8 cellular contexts compared by ENCODE assay signal in the genomic region with DNA sequence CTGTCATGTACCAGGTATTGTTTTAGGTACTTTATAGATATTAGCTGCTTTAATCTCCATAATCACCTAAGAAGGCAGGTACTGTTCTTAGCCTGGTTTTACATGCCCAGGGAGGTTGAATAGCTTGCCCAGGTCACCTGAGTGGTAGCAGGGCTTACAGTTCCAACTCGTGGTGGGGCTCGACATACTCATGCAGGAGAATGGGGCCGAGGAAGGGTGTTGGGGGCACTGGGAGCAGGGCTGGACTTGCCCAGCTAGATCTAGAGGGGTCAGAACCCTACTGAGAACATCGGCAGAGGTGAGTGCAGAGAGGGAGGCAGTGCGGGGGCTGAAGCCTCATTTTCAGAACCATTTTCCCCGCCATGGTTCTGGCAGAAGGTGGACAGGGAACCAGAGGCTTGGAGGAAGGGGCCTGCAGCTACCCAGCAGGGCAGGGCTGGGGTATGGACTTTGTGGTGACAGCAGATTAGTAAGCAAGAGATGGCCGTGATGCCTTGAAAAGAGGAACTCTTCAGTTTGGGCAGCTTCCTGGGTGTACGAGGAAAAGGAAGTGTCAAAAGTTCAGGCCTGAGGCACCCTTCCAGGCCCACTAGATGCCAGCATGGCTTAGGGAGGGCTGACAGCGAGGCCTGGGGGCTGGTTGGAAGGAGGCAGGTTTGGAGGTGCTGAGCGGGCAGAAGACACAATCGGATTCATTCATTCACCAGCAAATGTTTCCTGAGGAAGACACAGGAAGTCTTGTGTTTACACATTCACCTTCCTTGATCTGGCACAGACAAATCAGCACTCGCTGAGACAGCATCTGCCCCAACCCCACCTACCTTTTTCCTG. TPM values are rescaled to one million over a fixed set of nuclear protein-coding genes. Genes with fewer than 3 reads are reported as not detected.
A peak's percentile ranks its signal among the peaks of the same experiment; 100 is the strongest.
DNase-seq lines count a peak whose midpoint lies in the region; ATAC-seq and TF ChIP-seq lines count a peak whose summit lies in the region.

No MANE protein-coding gene starts in this region.

- H3K27ac ChIP-seq in DOHH2 (ENCODE audit: low read depth, low read length) (no peak overlapping the region), OCI-LY3 (ENCODE audit: low read length) (no peak overlapping the region), coronary artery (peak overlapping the region; percentile 81 to 90), neural progenitor cell (no peak overlapping the region)

- peaks cover 12% of the 10 kb centered on the region for H3K4me1 ChIP-seq in DOHH2 (ENCODE audit: control insufficient read depth, low read length)
- peaks cover 6% of the 10 kb centered on the region for H3K4me1 ChIP-seq in OCI-LY3 (ENCODE audit: low read length)
- no peaks in the 10 kb centered on the region for H3K4me1 ChIP-seq in neural progenitor cell

- DNase-seq in coronary artery (ENCODE audit: low spot score) (peak; percentile 71), neural progenitor cell (ENCODE audit: low spot score) (no peak), NCI-H1694 treated with DMSO at 0.1 percent for 48 hours (lab: John Stamatoyannopoulos, UW) (no peak), NCI-H2029 (lab: John Stamatoyannopoulos, UW) (no peak)

- no peaks in the 10 kb centered on the region for H3K27me3 Mint-ChIP-seq in neural progenitor cell (ENCODE audit: insufficient read depth, low read depth)

- H3K36me3 ChIP-seq in DOHH2 (ENCODE audit: control insufficient read depth, low read length) (no peaks in the 10 kb centered on the region), OCI-LY3 (replicated peaks; ENCODE audit: low read depth, low read length) (no peaks in the 10 kb centered on the region), neural progenitor cell (no peaks in the 10 kb centered on the region)

- no peaks in the 10 kb centered on the region for H3K9me2 ChIP-seq in DOHH2 (replicated peaks; ENCODE audit: control insufficient read depth, low read length)

- H2AFZ ChIP-seq in OCI-LY3 (ENCODE audit: low read depth, low read length) (peak overlapping the region; percentile 83), neural progenitor cell (replicated peaks) (no peak overlapping the region)

- no peaks in the 10 kb centered on the region for H3K36me3 Mint-ChIP-seq in neural progenitor cell

- H3K4me2 ChIP-seq in DOHH2 (ENCODE audit: low read length) (peak overlapping the region; percentile 11), OCI-LY3 (ENCODE audit: low read length) (no peak overlapping the region), neural progenitor cell (no peak overlapping the region)

- H3F3A ChIP-seq in DOHH2 (ENCODE audit: control insufficient read depth, insufficient read depth) (no peaks in the 10 kb centered on the region), neural progenitor cell (ENCODE audit: low read depth) (no peaks in the 10 kb centered on the region)

- H3K9ac ChIP-seq in OCI-LY3 (ENCODE audit: low read length) = no peak overlapping the region
- no peak overlapping the region for H3K9ac ChIP-seq in neural progenitor cell

- no peak for TF ChIP-seq CTCF in DOHH2 (IDR thresholded peaks at IDR 0.05; ENCODE audit: low read depth, low read length, poor library complexity, severe bottlenecking)
- no peak for TF ChIP-seq CTCF in OCI-LY3 (IDR thresholded peaks at IDR 0.05; ENCODE audit: low read depth, low read length)
- TF ChIP-seq CTCF in coronary artery (IDR thresholded peaks at IDR 0.05) = no peak
- no peak for TF ChIP-seq CTCF in neural progenitor cell (IDR thresholded peaks at IDR 0.05)

- H3K9me3 Mint-ChIP-seq in neural progenitor cell = no peaks in the 10 kb centered on the region

- no peak overlapping the region for H3K4me3 ChIP-seq in DOHH2 (ENCODE audit: low read length)
- H3K4me3 ChIP-seq in OCI-LY3 (ENCODE audit: low read length) = no peak overlapping the region
- H3K4me3 ChIP-seq in coronary artery = no peak overlapping the region
- H3K4me3 ChIP-seq in neural progenitor cell = no peak overlapping the region

- H3K4me3 Mint-ChIP-seq in neural progenitor cell = no peak overlapping the region

- no peaks in the 10 kb centered on the region for H3K27me3 ChIP-seq in DOHH2 (ENCODE audit: control insufficient read depth, low read length)
- H3K27me3 ChIP-seq in OCI-LY3 (ENCODE audit: low read depth, low read length) = no peaks in the 10 kb centered on the region
- H3K27me3 ChIP-seq in neural progenitor cell = no peaks in the 10 kb centered on the region

- no peaks in the 10 kb centered on the region for H4K20me1 ChIP-seq in DOHH2 (ENCODE audit: control insufficient read depth, insufficient read depth, low read depth, low read length)
- no peaks in the 10 kb centered on the region for H4K20me1 ChIP-seq in OCI-LY3 (ENCODE audit: insufficient read depth, low read length)
- H4K20me1 ChIP-seq in neural progenitor cell (ENCODE audit: low read depth) = no peaks in the 10 kb centered on the region

- ATAC-seq in HG03196 (IDR thresholded peaks at IDR 0.05; ENCODE audit: unreplicated experiment) (no peak), GM21737 (IDR thresholded peaks at IDR 0.05; ENCODE audit: unreplicated experiment) (no peak)

- H3K9me3 ChIP-seq in DOHH2 (ENCODE audit: control insufficient read depth, insufficient read depth, low read length) = no peaks in the 10 kb centered on the region
- H3K9me3 ChIP-seq in OCI-LY3 (ENCODE audit: insufficient read depth, low read length) = no peaks in the 10 kb centered on the region
- no peaks in the 10 kb centered on the region for H3K9me3 ChIP-seq in neural progenitor cell (ENCODE audit: low read depth)

- no peaks in the 10 kb centered on the region for H3K4me1 Mint-ChIP-seq in neural progenitor cell

- H3K79me2 ChIP-seq in DOHH2 (ENCODE audit: control insufficient read depth, low read length) (no peaks in the 10 kb centered on the region), OCI-LY3 (ENCODE audit: low read length) (no peaks in the 10 kb centered on the region), neural progenitor cell (ENCODE audit: low read depth) (no peaks in the 10 kb centered on the region)

- peak overlapping the region; percentile 70 for H3K27ac Mint-ChIP-seq in neural progenitor cell

RNA-seq across cellular contexts. Expression of gene LYVE1, which starts 54.7 kb away (rescaled TPM):
- total RNA-seq in neural progenitor cell (ENCODE audit: low replicate concordance) = 0.51 TPM in 1 of 2 replicates, not detected in the other

Comparison
In these comparisons a context has a peak if more than half of its experiments do, and no peak if none do; other contexts are left out.
1. H3K27ac ChIP-seq: peak in coronary artery (2 of 2); none in DOHH2 (single experiment), OCI-LY3 (single experiment) and neural progenitor cell (single experiment).